ENCODE assay signal across 1 cellular context in genomic region chr1:214719207-214719606, GRCh38.
TF ChIP-seq lines count a peak whose summit lies in the region.

No MANE protein-coding gene starts in this region.

TF ChIP-seq in GM12878, 131 proteins besides CTCF, POLR2A, EP300 and RAD21:
- no peak for TF ChIP-seq FOS (IDR thresholded peaks at IDR 0.05; ENCODE audit: borderline replicate concordance, extremely low read depth, insufficient read length)
- TF ChIP-seq CREB1 (IDR thresholded peaks at IDR 0.05; ENCODE audit: low read depth): no peak
